ENCODE assay signal across 8 cellular contexts in genomic region chr2:55511508-55512124, GRCh38. TPM values are rescaled to one million over a fixed set of nuclear protein-coding genes. Genes with fewer than 3 reads are reported as not detected.
DNase-seq lines count a peak whose midpoint lies in the region; ATAC-seq and TF ChIP-seq lines count a peak whose summit lies in the region.

No MANE protein-coding gene starts in this region.

- intact Hi-C loops in activated T-helper 1 cell treated with anti-CD3 and anti-CD28 coated beads, Interleukin-12 subunit alpha, Interleukin-12 subunit beta, Interleukin-2, Interleukin-4 antibody, amounts not matched to agents 30 ng/mL and 10 ng/mL and 1 ng/mL, durations not matched to agents 14 hours and 24 hours and 36 hours (cut with micrococcal nuclease) = no loop called here
- intact Hi-C loops in mucosa of descending colon (cut with DNase I, micrococcal nuclease) = no loop called here

- H3K36me3 Mint-ChIP-seq in nephron progenitor cell (ENCODE audit: low read depth) = no peaks in the 10 kb centered on the region
- no peaks in the 10 kb centered on the region for H3K36me3 Mint-ChIP-seq in activated T-helper 1 cell treated with anti-CD3 and anti-CD28 coated beads, Interleukin-12 subunit alpha, Interleukin-12 subunit beta, Interleukin-2, Interleukin-4 antibody, amounts not matched to agents 30 ng/mL and 10 ng/mL and 1 ng/mL, durations not matched to agents 14 hours and 24 hours and 36 hours (ENCODE audit: low read depth)

- no peaks in the 10 kb centered on the region for H3K9me3 ChIP-seq in mucosa of descending colon

- in situ Hi-C loops in G401 (cut with HindIII; ENCODE audit: low sequenced_read_pairs) (no loop called here), brain microvascular endothelial cell (cut with HindIII; ENCODE audit: low pct_ligation_motif_present, low sequenced_read_pairs) (no loop called here)

- peak; percentile 40 for DNase-seq in G401 (ENCODE audit: low spot score)
- DNase-seq in NCI-H1694 treated with DMSO at 0.1 percent for 48 hours (lab: John Stamatoyannopoulos, UW) = peak; percentile 81
- peak; percentile 30 for DNase-seq in brain microvascular endothelial cell
- DNase-seq in nephron progenitor cell = peak; percentile 22
- no peak for DNase-seq in activated T-helper 1 cell treated with anti-CD3 and anti-CD28 coated beads, Interleukin-12 subunit alpha, Interleukin-12 subunit beta, Interleukin-2, Interleukin-4 antibody, amounts not matched to agents 30 ng/mL and 10 ng/mL and 1 ng/mL, durations not matched to agents 14 hours and 24 hours and 36 hours (ENCODE audit: low spot score)
- DNase-seq in mucosa of descending colon = no peak
- no peak for DNase-seq in activated CD4-positive, alpha-beta T cell treated with anti-CD3 and anti-CD28 coated beads for 48 hours

- H3K36me3 ChIP-seq in brain microvascular endothelial cell (replicated peaks) (no peaks in the 10 kb centered on the region), mucosa of descending colon (ENCODE audit: low read depth) (no peaks in the 10 kb centered on the region)

- H3K4me3 Mint-ChIP-seq in nephron progenitor cell = no peak overlapping the region
- H3K4me3 Mint-ChIP-seq in activated T-helper 1 cell treated with anti-CD3 and anti-CD28 coated beads, Interleukin-12 subunit alpha, Interleukin-12 subunit beta, Interleukin-2, Interleukin-4 antibody, amounts not matched to agents 30 ng/mL and 10 ng/mL and 1 ng/mL, durations not matched to agents 14 hours and 24 hours and 36 hours = no peak overlapping the region

- no peak overlapping the region for H3K27ac Mint-ChIP-seq in nephron progenitor cell
- no peak overlapping the region for H3K27ac Mint-ChIP-seq in activated T-helper 1 cell treated with anti-CD3 and anti-CD28 coated beads, Interleukin-12 subunit alpha, Interleukin-12 subunit beta, Interleukin-2, Interleukin-4 antibody, amounts not matched to agents 30 ng/mL and 10 ng/mL and 1 ng/mL, durations not matched to agents 14 hours and 24 hours and 36 hours

- TF ChIP-seq CTCF in brain microvascular endothelial cell (IDR thresholded peaks at IDR 0.05; ENCODE audit: low read depth, low read length, missing control alignments) (peak; percentile 75), nephron progenitor cell (IDR thresholded peaks at IDR 0.05) (peak; percentile 39), mucosa of descending colon (IDR thresholded peaks at IDR 0.05) (no peak)

- H3K4me1 ChIP-seq in mucosa of descending colon (ENCODE audit: low read depth) = no peaks in the 10 kb centered on the region

- peaks cover 8% of the 10 kb centered on the region for H3K27me3 Mint-ChIP-seq in nephron progenitor cell (ENCODE audit: low read depth, poor library complexity)
- peaks cover 8% of the 10 kb centered on the region for H3K27me3 Mint-ChIP-seq in activated T-helper 1 cell treated with anti-CD3 and anti-CD28 coated beads, Interleukin-12 subunit alpha, Interleukin-12 subunit beta, Interleukin-2, Interleukin-4 antibody, amounts not matched to agents 30 ng/mL and 10 ng/mL and 1 ng/mL, durations not matched to agents 14 hours and 24 hours and 36 hours (ENCODE audit: insufficient read depth)

- no peak overlapping the region for H3K4me3 ChIP-seq in brain microvascular endothelial cell (ENCODE audit: low read depth, low read length)
- H3K4me3 ChIP-seq in mucosa of descending colon = no peak overlapping the region

- no peak overlapping the region for H3K27ac ChIP-seq in brain microvascular endothelial cell

- H3K9me3 Mint-ChIP-seq in nephron progenitor cell = no peaks in the 10 kb centered on the region
- no peaks in the 10 kb centered on the region for H3K9me3 Mint-ChIP-seq in activated T-helper 1 cell treated with anti-CD3 and anti-CD28 coated beads, Interleukin-12 subunit alpha, Interleukin-12 subunit beta, Interleukin-2, Interleukin-4 antibody, amounts not matched to agents 30 ng/mL and 10 ng/mL and 1 ng/mL, durations not matched to agents 14 hours and 24 hours and 36 hours

- H3K27me3 ChIP-seq in brain microvascular endothelial cell (replicated peaks) = no peaks in the 10 kb centered on the region

- H3K4me1 Mint-ChIP-seq in nephron progenitor cell = peaks cover 5% of the 10 kb centered on the region
- H3K4me1 Mint-ChIP-seq in activated T-helper 1 cell treated with anti-CD3 and anti-CD28 coated beads, Interleukin-12 subunit alpha, Interleukin-12 subunit beta, Interleukin-2, Interleukin-4 antibody, amounts not matched to agents 30 ng/mL and 10 ng/mL and 1 ng/mL, durations not matched to agents 14 hours and 24 hours and 36 hours (ENCODE audit: low read depth) = no peaks in the 10 kb centered on the region

- ATAC-seq in GM21381 (IDR thresholded peaks at IDR 0.05; ENCODE audit: unreplicated experiment) = no peak
- no peak for ATAC-seq in mucosa of descending colon

RNA-seq across cellular contexts. Expression of gene CFAP36, which starts 7.9 kb away (rescaled TPM):
- 41.4 and 56.9 TPM in 2 replicates for total RNA-seq in G401 (2014; rRNA removed; shearing (Covaris generic))
- total RNA-seq in activated T-helper 1 cell treated with anti-CD3 and anti-CD28 coated beads, Interleukin-12 subunit alpha, Interleukin-12 subunit beta, Interleukin-2, Interleukin-4 antibody, amounts not matched to agents 30 ng/mL and 10 ng/mL and 1 ng/mL, durations not matched to agents 14 hours and 24 hours and 36 hours = 21.5 and 22.0 TPM in 2 replicates
- 10 to 100 TPM in 2 of 3 donors, 1 to 10 TPM in 1; 9.5 to 40.6 (median 16.1) TPM for total RNA-seq in mucosa of descending colon

Comparison
In these comparisons a context has a peak if more than half of its experiments do, and no peak if none do; other contexts are left out.
1. DNase-seq: peak in G401 (single experiment), NCI-H1694 treated with DMSO at 0.1 percent for 48 hours (single experiment), brain microvascular endothelial cell (single experiment) and nephron progenitor cell (single experiment); none in activated T-helper 1 cell treated with anti-CD3 and anti-CD28 coated beads, Interleukin-12 subunit alpha, Interleukin-12 subunit beta, Interleukin-2, Interleukin-4 antibody, amounts not matched to agents 30 ng/mL and 10 ng/mL and 1 ng/mL, durations not matched to agents 14 hours and 24 hours and 36 hours (single experiment), mucosa of descending colon (0 of 3) and activated CD4-positive, alpha-beta T cell treated with anti-CD3 and anti-CD28 coated beads for 48 hours (single experiment).